Comparison of ENCODE assay signal across 9 cellular contexts in the genomic region with DNA sequence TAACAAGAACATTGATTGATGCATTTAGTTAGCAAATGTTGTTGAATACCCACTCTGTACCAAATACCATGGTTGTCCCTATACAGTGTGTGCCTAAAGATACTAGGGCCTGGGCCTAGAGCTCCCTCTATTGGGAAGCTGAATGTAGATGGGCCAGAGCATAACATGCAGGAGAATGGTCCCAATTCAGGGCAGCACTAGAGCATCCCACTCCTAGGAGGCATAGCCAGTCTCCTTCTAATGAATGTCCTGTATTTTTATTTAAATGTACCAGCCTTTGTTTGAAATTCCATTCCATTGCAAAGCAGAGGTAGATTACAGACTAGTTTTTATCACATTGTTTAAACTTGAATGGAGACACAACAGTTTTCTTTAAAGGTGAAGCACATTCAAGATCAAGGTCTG.
A peak's percentile ranks its signal among the peaks of the same experiment; 100 is the strongest.
DNase-seq lines count a peak whose midpoint lies in the region; ATAC-seq, FAIRE-seq and TF ChIP-seq lines count a peak whose summit lies in the region.
"Had no signal": no experiment of that assay in that cellular context is flagged by ENCODE, and none has a peak within 500 bp of the region (broad histone marks: within the 10 kb centered on the region; RNA-seq: fewer than 3 reads in every experiment).

No MANE protein-coding gene starts in this region.

- TF ChIP-seq CTCF in MCF 10A (IDR thresholded peaks at IDR 0.05; ENCODE audit: unreplicated experiment) (peak; percentile 84), breast epithelium (IDR thresholded peaks at IDR 0.05) (peak in 1 of 3 donors; percentile 37), stomach (IDR thresholded peaks at IDR 0.05) (peak in 5 of 7 experiments; percentile 49 to 73 (median 57))

- no peaks in the 10 kb centered on the region for H3K9me3 ChIP-seq in breast epithelium
- H3K9me3 ChIP-seq in stomach, result no peaks in the 10 kb centered on the region
- H3K9me3 ChIP-seq: neutrophil had no signal

- no peaks in the 10 kb centered on the region for H3K27me3 Mint-ChIP-seq in MCF 10A (ENCODE audit: insufficient read depth, unreplicated experiment)

- H3K4me1 Mint-ChIP-seq in MCF 10A (ENCODE audit: insufficient read depth, unreplicated experiment), result no peaks in the 10 kb centered on the region

- POLR2A ChIA-PET in MCF 10A (lab: Yijun Ruan, JAX), result interaction anchor here (1.4 kb wide), 1 partner anchor 47 kb away, joined by 3 read pairs; no protein-coding TSS in a partner anchor

- peak; percentile 96 for ATAC-seq in SK-N-SH treated with all-trans-retinoic acid at 6 μM for 48 hours

- CTCF ChIA-PET in MCF 10A (lab: Yijun Ruan, JAX), result interaction anchor here (0.5 to 2.5 kb wide), 23 partner anchors 9 to 1079 kb away, joined by 3 to 19 read pairs (median 4); no protein-coding TSS in a partner anchor

- no TSS peak for BruUV-seq in MCF 10A (replicated peaks; lab: Mats Ljungman, UMichigan)

- no peak overlapping the region for H3K4me3 Mint-ChIP-seq in MCF 10A (ENCODE audit: unreplicated experiment)

- TF ChIP-seq POLR2A in breast epithelium (IDR thresholded peaks at IDR 0.05) (no peak), H54 (IDR thresholded peaks at IDR 0.05; ENCODE audit: low read depth, low read length) (no peak), stomach (IDR thresholded peaks at IDR 0.05) (peak in 1 of 4 donors; percentile 22)

- H3K27ac ChIP-seq in breast epithelium (no peak overlapping the region), stomach (no peak overlapping the region)
- H3K27ac ChIP-seq: neutrophil had no signal

- H3K36me3 ChIP-seq in breast epithelium (peaks cover 6% of the 10 kb centered on the region), stomach (peaks cover 0 to 44% (median 28%) of the 10 kb centered on the region in 4 donors)
- H3K36me3 ChIP-seq: neutrophil had no signal

- no peaks in the 10 kb centered on the region for H3K9me3 Mint-ChIP-seq in MCF 10A (ENCODE audit: unreplicated experiment)

- H3K27me3 ChIP-seq in breast epithelium (no peaks in the 10 kb centered on the region), stomach (no peaks in the 10 kb centered on the region)
- H3K27me3 ChIP-seq: neutrophil had no signal

- peak; percentile 82 for DNase-seq in MCF 10A (ENCODE audit: unreplicated experiment)
- DNase-seq in breast epithelium (ENCODE audit: low spot score in 2 of 2), result no peak
- peak; percentile 16 for DNase-seq in H54 (ENCODE audit: insufficient read length, low spot score)
- peak; percentile 64 for DNase-seq in KBM-7
- DNase-seq in dermis microvascular lymphatic vessel endothelial cell (ENCODE audit: low read depth in 2 of 2), result peak; percentile 49 to 65
- peak; percentile 63 to 82 for DNase-seq in lung microvascular endothelial cell (ENCODE audit: low read depth in 2 of 2)
- peak; percentile 48 for DNase-seq in stomach

- H3K27ac Mint-ChIP-seq in MCF 10A (ENCODE audit: low read depth, unreplicated experiment), result peak overlapping the region; percentile 12

- H3K4me1 ChIP-seq in breast epithelium, result no peaks in the 10 kb centered on the region
- peaks cover 0 to 9% (median 5%) of the 10 kb centered on the region in 4 donors for H3K4me1 ChIP-seq in stomach

- intact Hi-C loops in MCF 10A (cut with micrococcal nuclease) (loop anchor here (1.0 to 5.0 kb wide), 4 partner anchors 50 to 157 kb away; no protein-coding TSS in a partner anchor), breast epithelium (cut with DNase I; ENCODE audit: low total_unique reads) (no loop called here), stomach (cut with DNase I; ENCODE audit: low total_unique reads) (loop anchor here (5.0 kb wide), 1 partner anchor 155 kb away; no protein-coding TSS in a partner anchor)

- H3K36me3 Mint-ChIP-seq in MCF 10A (ENCODE audit: insufficient read depth, unreplicated experiment), result peaks cover 91% of the 10 kb centered on the region

- FAIRE-seq in H54 (lab: Jason Lieb, UNC), result peak; percentile 80

- no peak for TF ChIP-seq EP300 in stomach (IDR thresholded peaks at IDR 0.05)

- H3K4me3 ChIP-seq in breast epithelium (no peak overlapping the region), stomach (no peak overlapping the region)

- in situ Hi-C loops in KBM-7 (cut with MboI; ENCODE audit: low pct_unique_long_range_greater_than_20kb, low sequenced_read_pairs), result no loop called here

TF ChIP-seq in SK-N-SH treated with all-trans-retinoic acid at 6 μM for 48 hours, 23 proteins besides CTCF, POLR2A, EP300 and RAD21:
- TF ChIP-seq ISL1 (CRISPR knock-in tag; IDR thresholded peaks at IDR 0.05) (no peak), ZNF70 (CRISPR knock-in tag; IDR thresholded peaks at IDR 0.05) (no peak), PATZ1 (CRISPR knock-in tag; IDR thresholded peaks at IDR 0.05; ENCODE audit: borderline replicate concordance) (no peak), GLIS3 (CRISPR knock-in tag; IDR thresholded peaks at IDR 0.05) (no peak), ARNTL (CRISPR knock-in tag; IDR thresholded peaks at IDR 0.05; ENCODE audit: borderline replicate concordance, low read depth) (no peak), POU6F1 (CRISPR knock-in tag; IDR thresholded peaks at IDR 0.05; ENCODE audit: borderline replicate concordance, low read depth) (no peak), BACH2 (CRISPR knock-in tag; IDR thresholded peaks at IDR 0.05; ENCODE audit: borderline replicate concordance) (no peak), ZFP30 (CRISPR knock-in tag; IDR thresholded peaks at IDR 0.05) (no peak)
TF ChIP-seq in SK-N-SH treated with all-trans-retinoic acid at 6 μM for 48 hours: peak in this region for 0.

Comparison
In these comparisons a context has a peak if more than half of its experiments do, and no peak if none do; other contexts are left out.
1. DNase-seq: peak in MCF 10A (single experiment), H54 (single experiment), KBM-7 (single experiment), dermis microvascular lymphatic vessel endothelial cell (2 of 2), lung microvascular endothelial cell (2 of 2) and stomach (single experiment); none in breast epithelium (0 of 2).